Comparison of ENCODE assay signal across 16 cellular contexts in genomic region chr12:92424338-92424737, GRCh38.
DNase-seq lines count a peak whose midpoint lies in the region; ATAC-seq and TF ChIP-seq lines count a peak whose summit lies in the region.
"Had no signal": no experiment of that assay in that cellular context is flagged by ENCODE, and none has a peak within 500 bp of the region (broad histone marks: within the 10 kb centered on the region; RNA-seq: fewer than 3 reads in every experiment).

No MANE protein-coding gene starts in this region.

- H3K4me3 ChIP-seq in AG10803 (ENCODE audit: low read length) (no peak overlapping the region), colonic mucosa (no peak overlapping the region), coronary artery (no peak overlapping the region)
- H3K4me3 ChIP-seq: GM12878, lung, ovary, Peyer's patch had no signal

- TF ChIP-seq CTCF in AG10803 (conservative IDR thresholded peaks at IDR 0.05; ENCODE audit: low read length) (no peak), colonic mucosa (IDR thresholded peaks at IDR 0.05) (no peak), coronary artery (IDR thresholded peaks at IDR 0.05) (no peak)

- H3K36me3 ChIP-seq in colonic mucosa = no peaks in the 10 kb centered on the region
- H3K36me3 ChIP-seq: ovary, Peyer's patch had no signal

- no peak overlapping the region for H3K4me3 Mint-ChIP-seq in activated T-cell treated with anti-CD3 and anti-CD28 coated beads, Interleukin-2, amount 50 U/mL, for 72 hours

- H3K27me3 Mint-ChIP-seq in activated T-cell treated with anti-CD3 and anti-CD28 coated beads, Interleukin-2, amount 50 U/mL, for 72 hours (ENCODE audit: low read depth) = no peaks in the 10 kb centered on the region

- H3K4me1 Mint-ChIP-seq in activated T-cell treated with anti-CD3 and anti-CD28 coated beads, Interleukin-2, amount 50 U/mL, for 72 hours (ENCODE audit: low read depth) = peaks cover 32% of the 10 kb centered on the region

- H3K27ac ChIP-seq in colonic mucosa (peak overlapping the region; percentile 27), coronary artery (no peak overlapping the region)
- H3K27ac ChIP-seq: ovary, Peyer's patch had no signal

- intact Hi-C loops in colonic mucosa (cut with DNase I) = no loop called here

- H3K27me3 ChIP-seq in colonic mucosa = no peaks in the 10 kb centered on the region
- H3K27me3 ChIP-seq: ovary, Peyer's patch had no signal

- no peak for ATAC-seq in activated T-cell treated with anti-CD3 and anti-CD28 coated beads, Interleukin-2, amount 50 U/mL, for 72 hours (replicated peaks in 1 of 2)
- ATAC-seq: GM12878 had no signal

- no peak overlapping the region for H3K27ac Mint-ChIP-seq in activated T-cell treated with anti-CD3 and anti-CD28 coated beads, Interleukin-2, amount 50 U/mL, for 72 hours

- no peaks in the 10 kb centered on the region for H3K9me3 ChIP-seq in colonic mucosa
- H3K9me3 ChIP-seq: ovary, Peyer's patch had no signal

- no peaks in the 10 kb centered on the region for H3K4me1 ChIP-seq in colonic mucosa
- H3K4me1 ChIP-seq: Peyer's patch had no signal

- H3K9ac ChIP-seq in colonic mucosa (ENCODE audit: low read depth in 2 of 2, low read length in 2 of 2) = no peak overlapping the region

- peak; percentile 33 for DNase-seq in AG10803 (ENCODE audit: low read depth)
- peak; percentile 51 for DNase-seq in M059J (ENCODE audit: low read depth)
- no peak for DNase-seq in colonic mucosa
- DNase-seq in iPS-NIHi7 (ENCODE audit: extremely low spot score) = peak; percentile 14
- no peak for DNase-seq in cerebellar cortex (ENCODE audit: low spot score)
- DNase-seq in coronary artery (ENCODE audit: low spot score) = no peak
- DNase-seq in activated T-cell treated with anti-CD3 and anti-CD28 coated beads, Interleukin-2, amount 50 U/mL, for 72 hours = no peak
- DNase-seq in NCI-H82 (lab: John Stamatoyannopoulos, UW) = no peak
- DNase-seq: activated naive CD4-positive, alpha-beta T cell treated with anti-CD3 and anti-CD28 coated beads, Interleukin-2, amount 50 U/mL, for 16 hours; cortex of kidney; ovary; Peyer's patch; stimulated activated CD4-positive, alpha-beta T cell treated with anti-CD3 and anti-CD28 coated beads, Interleukin-1b, Interleukin-23, amount 100 ng/mL, for 48 hours; T1000 had no signal

- H3K9me3 Mint-ChIP-seq in activated T-cell treated with anti-CD3 and anti-CD28 coated beads, Interleukin-2, amount 50 U/mL, for 72 hours = no peaks in the 10 kb centered on the region

- peaks cover 0 to 3% of the 10 kb centered on the region in 2 donors for H3K36me3 Mint-ChIP-seq in activated T-cell treated with anti-CD3 and anti-CD28 coated beads, Interleukin-2, amount 50 U/mL, for 72 hours (ENCODE audit: insufficient read depth in 2 of 2)

Comparison
In these comparisons a context has a peak if more than half of its experiments do, and no peak if none do; other contexts are left out.
1. DNase-seq: peak in AG10803 (single experiment), M059J (single experiment) and iPS-NIHi7 (single experiment); none in colonic mucosa (single experiment), cerebellar cortex (single experiment), coronary artery (single experiment), activated T-cell treated with anti-CD3 and anti-CD28 coated beads, Interleukin-2, amount 50 U/mL, for 72 hours (0 of 2) and NCI-H82 (single experiment).